19 cellular contexts compared by ENCODE assay signal in the genomic region with DNA sequence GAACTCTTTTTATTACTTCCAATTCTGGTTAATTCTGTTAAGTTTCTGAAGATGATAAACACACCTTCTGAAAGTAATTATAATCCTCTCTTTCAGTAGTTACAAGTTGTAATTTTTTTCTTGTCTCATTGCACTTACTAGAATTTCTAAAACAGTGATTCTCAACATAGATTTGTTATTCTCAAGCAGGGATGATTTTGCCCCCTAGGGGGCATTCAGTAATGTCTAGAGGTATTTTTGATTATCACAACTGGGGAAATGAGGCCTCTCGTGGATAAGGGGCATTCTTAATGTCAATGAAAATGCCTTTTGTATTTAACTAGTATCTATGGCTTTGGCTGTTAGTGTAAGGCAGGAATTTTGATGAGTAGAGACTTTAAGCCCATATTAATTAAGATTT. TPM values are rescaled to one million over a fixed set of nuclear protein-coding genes. Genes with fewer than 3 reads are reported as not detected.
DNase-seq lines count a peak whose midpoint lies in the region; ATAC-seq and TF ChIP-seq lines count a peak whose summit lies in the region.
"Had no signal": no experiment of that assay in that cellular context is flagged by ENCODE, and none has a peak within 500 bp of the region (broad histone marks: within the 10 kb centered on the region; RNA-seq: fewer than 3 reads in every experiment).

No MANE protein-coding gene starts in this region.

- H3K9me3 ChIP-seq in BE2C (no peaks in the 10 kb centered on the region), GM23248 (ENCODE audit: low read depth) (no peaks in the 10 kb centered on the region), Panc1 (ENCODE audit: control insufficient read depth, insufficient read depth, low read depth, low read length) (no peaks in the 10 kb centered on the region)
- H3K9me3 ChIP-seq: uterus had no signal

- no peaks in the 10 kb centered on the region for H3F3A ChIP-seq in GM23248 (ENCODE audit: insufficient read depth)

- POLR2A ChIA-PET in Panc1 (lab: Charles Lee): no interaction called here

- no peaks in the 10 kb centered on the region for H3K4me1 Mint-ChIP-seq in stimulated activated effector memory CD8-positive, alpha-beta T cell treated with anti-CD3 and anti-CD28 coated beads, Interleukin-12 subunit alpha, Interleukin-12 subunit beta, amount 100 ng/mL, for 72 hours
- H3K4me1 Mint-ChIP-seq: naive B cell; stimulated activated memory B cell treated with anti-CD40 and anti-IgM and Interleukin-4, amounts not matched to agents 10 μg/mL and 1 μg/mL and 100 μg/mL, for 72 hours had no signal

- H3K9me3 Mint-ChIP-seq in stimulated activated effector memory CD8-positive, alpha-beta T cell treated with anti-CD3 and anti-CD28 coated beads, Interleukin-12 subunit alpha, Interleukin-12 subunit beta, amount 100 ng/mL, for 72 hours: peaks cover 3% of the 10 kb centered on the region

- H3K4me1 ChIP-seq in BE2C: no peaks in the 10 kb centered on the region
- no peaks in the 10 kb centered on the region for H3K4me1 ChIP-seq in GM23248 (ENCODE audit: insufficient read depth)
- H3K4me1 ChIP-seq in Panc1 (ENCODE audit: control insufficient read depth, insufficient read depth, low read length): no peaks in the 10 kb centered on the region
- H3K4me1 ChIP-seq: uterus had no signal

- in situ Hi-C loops in GM23248 (cut with MboI): no loop called here
- in situ Hi-C loops in Panc1 (cut with HindIII; ENCODE audit: low pct_unique_long_range_greater_than_20kb, low sequenced_read_pairs): no loop called here

- TF ChIP-seq CTCF in BE2C (IDR thresholded peaks at IDR 0.05; ENCODE audit: low read depth, low read length) (peak; percentile 43), Panc1 (IDR thresholded peaks at IDR 0.05) (peak; percentile 6; the same call in 1 of the 2 replicates), fibroblast of pulmonary artery (IDR thresholded peaks at IDR 0.05; ENCODE audit: low read length, missing control alignments) (peak; percentile 28)

- no peak overlapping the region for H3K4me2 ChIP-seq in GM23248 (ENCODE audit: unreplicated experiment)

- no peaks in the 10 kb centered on the region for H3K36me3 Mint-ChIP-seq in stimulated activated effector memory CD8-positive, alpha-beta T cell treated with anti-CD3 and anti-CD28 coated beads, Interleukin-12 subunit alpha, Interleukin-12 subunit beta, amount 100 ng/mL, for 72 hours
- H3K36me3 Mint-ChIP-seq: naive B cell; stimulated activated memory B cell treated with anti-CD40 and anti-IgM and Interleukin-4, amounts not matched to agents 10 μg/mL and 1 μg/mL and 100 μg/mL, for 72 hours had no signal

- H3K4me3 Mint-ChIP-seq in stimulated activated effector memory CD8-positive, alpha-beta T cell treated with anti-CD3 and anti-CD28 coated beads, Interleukin-12 subunit alpha, Interleukin-12 subunit beta, amount 100 ng/mL, for 72 hours: no peak overlapping the region
- H3K4me3 Mint-ChIP-seq: naive B cell; stimulated activated memory B cell treated with anti-CD40 and anti-IgM and Interleukin-4, amounts not matched to agents 10 μg/mL and 1 μg/mL and 100 μg/mL, for 72 hours had no signal

- WGBS in GM23248 (ENCODE audit: low coverage in 1 of 2, low lambda C conversion rate in 2 of 2, missing lambda C conversion rate in 2 of 2), 2 experiments: 0 to 2% methylated on average over 1 of the region's 1 CpG

- no peaks in the 10 kb centered on the region for H4K20me1 ChIP-seq in GM23248 (ENCODE audit: insufficient read depth)

- intact Hi-C loops in Panc1 (cut with micrococcal nuclease; ENCODE audit: unreplicated experiment): no loop called here

- no peak overlapping the region for H3K27ac Mint-ChIP-seq in stimulated activated effector memory CD8-positive, alpha-beta T cell treated with anti-CD3 and anti-CD28 coated beads, Interleukin-12 subunit alpha, Interleukin-12 subunit beta, amount 100 ng/mL, for 72 hours
- H3K27ac Mint-ChIP-seq: stimulated activated memory B cell treated with anti-CD40 and anti-IgM and Interleukin-4, amounts not matched to agents 10 μg/mL and 1 μg/mL and 100 μg/mL, for 72 hours had no signal

- H3K36me3 ChIP-seq in BE2C: no peaks in the 10 kb centered on the region
- H3K36me3 ChIP-seq in GM23248 (ENCODE audit: low read depth): no peaks in the 10 kb centered on the region
- H3K36me3 ChIP-seq in Panc1 (ENCODE audit: control insufficient read depth, insufficient read depth, low read length): no peaks in the 10 kb centered on the region
- H3K36me3 ChIP-seq: uterus had no signal

- H3K27me3 ChIP-seq in BE2C: no peaks in the 10 kb centered on the region; the same call in 1 of the 2 replicates
- H3K27me3 ChIP-seq in GM23248 (replicated peaks; ENCODE audit: insufficient read depth): peaks cover 4% of the 10 kb centered on the region; the same call in 1 of the 2 replicates
- H3K27me3 ChIP-seq in Panc1 (ENCODE audit: control insufficient read depth, insufficient read depth, low read length): no peaks in the 10 kb centered on the region; the same call in 1 of the 2 replicates
- H3K27me3 ChIP-seq: uterus had no signal

- H3K9ac ChIP-seq in GM23248: no peak overlapping the region

- no peaks in the 10 kb centered on the region for H3K9me2 ChIP-seq in GM23248 (ENCODE audit: insufficient read depth)

- BruUV-seq in Panc1 (replicated peaks; lab: Mats Ljungman, UMichigan): no TSS peak

- ATAC-seq in Panc1: no peak
- ATAC-seq in stimulated activated effector memory CD8-positive, alpha-beta T cell treated with anti-CD3 and anti-CD28 coated beads, Interleukin-12 subunit alpha, Interleukin-12 subunit beta, amount 100 ng/mL, for 72 hours: no peak
- ATAC-seq: right cardiac atrium; stimulated activated memory B cell treated with anti-CD40 and anti-IgM and Interleukin-4, amounts not matched to agents 10 μg/mL and 1 μg/mL and 100 μg/mL, for 72 hours had no signal

- DNase-seq in BE2C: no peak
- DNase-seq in GM23248: peak; percentile 7
- DNase-seq in Panc1 (ENCODE audit: low read depth, low spot score): no peak
- no peak for DNase-seq in fibroblast of pulmonary artery (ENCODE audit: low read depth)
- DNase-seq in activated T-cell treated with anti-CD3 and anti-CD28 coated beads, Interleukin-2, amount 50 U/mL, for 1 hour: no peak
- DNase-seq in stimulated activated effector memory CD8-positive, alpha-beta T cell treated with anti-CD3 and anti-CD28 coated beads, Interleukin-12 subunit alpha, Interleukin-12 subunit beta, amount 100 ng/mL, for 72 hours (ENCODE audit: low spot score in 2 of 2): no peak
- no peak for DNase-seq in substantia nigra (lab: John Stamatoyannopoulos, UW)
- no peak for DNase-seq in T-helper 9 cell
- DNase-seq: activated naive CD4-positive, alpha-beta T cell; C1 segment of cervical spinal cord; HCEC 1CT; hypothalamus; naive B cell; NCI-H1417; NCI-H446; right cardiac atrium; stimulated activated CD4-positive, alpha-beta T cell treated with anti-CD3 and anti-CD28 coated beads, Interleukin-4, amount 100 ng/mL, for 24 hours; uterus had no signal

- no peak overlapping the region for H3K27ac ChIP-seq in GM23248
- H3K27ac ChIP-seq in Panc1 (ENCODE audit: low read length): no peak overlapping the region
- H3K27ac ChIP-seq in substantia nigra (ENCODE audit: low read depth, low read length, poor library complexity, severe bottlenecking): no peak overlapping the region
- H3K27ac ChIP-seq: uterus had no signal

- no peak overlapping the region for H2AFZ ChIP-seq in GM23248

- CTCF ChIA-PET in Panc1 (lab: Charles Lee): no interaction called here

- H3K4me3 ChIP-seq in BE2C (ENCODE audit: low read depth, low read length) (no peak overlapping the region), GM23248 (no peak overlapping the region), Panc1 (ENCODE audit: low read depth in 2 of 2, low read length in 2 of 2) (no peak overlapping the region), fibroblast of pulmonary artery (replicated peaks; ENCODE audit: low read depth, low read length) (no peak overlapping the region)
- H3K4me3 ChIP-seq: uterus had no signal

- H3K79me2 ChIP-seq in GM23248 (ENCODE audit: insufficient read depth): no peaks in the 10 kb centered on the region

RNA-seq across cellular contexts. Expression of a gene that starts 39.4 kb away (rescaled TPM):
- polyA plus RNA-seq in BE2C (2012; ENCODE audit: insufficient read depth, insufficient read length, low read depth): 3.1 TPM
- total RNA-seq in GM23248 (2014; rRNA removed; shearing (Covaris generic)): 1.8 and 1.9 TPM in 2 replicates
- polyA plus RNA-seq in GM23248 (2016; fragmentation: Nextera tagmentation; extraction: Ambion mirVana): 3.8 and 4.4 TPM in 2 replicates
- 0.28 TPM for total RNA-seq in Panc1 (2021; ENCODE audit: unreplicated experiment)
- polyA plus RNA-seq in Panc1 (2012; ENCODE audit: insufficient read length): not detected
